In the genomic region with DNA sequence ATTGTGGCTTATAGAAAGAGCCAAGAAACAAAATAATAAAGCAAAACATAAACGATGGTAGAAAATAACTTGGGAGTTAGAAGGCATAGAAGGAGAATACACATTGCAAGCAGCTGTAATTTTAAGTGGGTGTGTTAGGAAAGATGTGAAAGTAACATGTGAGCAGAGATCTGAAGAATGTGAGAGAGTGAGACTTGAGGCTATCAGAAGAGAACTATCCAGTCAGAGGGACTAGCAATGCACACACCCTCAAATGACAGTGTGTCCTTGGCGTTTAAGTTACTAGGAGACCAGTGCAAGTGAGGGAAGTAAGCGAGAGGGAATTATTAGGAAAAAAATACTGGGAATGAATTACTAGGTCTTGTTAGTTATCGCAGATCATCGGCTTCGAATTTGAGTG, we compare ENCODE assay signal across 14 cellular contexts.
"Had no signal": no experiment of that assay in that cellular context is flagged by ENCODE, and none has a peak within 500 bp of the region (broad histone marks: within the 10 kb centered on the region; RNA-seq: fewer than 3 reads in every experiment).

No MANE protein-coding gene starts in this region.

- H3K36me3 ChIP-seq: esophagus squamous epithelium, left ventricle myocardium inferior, right lobe of liver, spleen, thoracic aorta, upper lobe of right lung had no signal

- H3K27me3 ChIP-seq: right lobe of liver, spleen, upper lobe of right lung had no signal

- H3K4me3 ChIP-seq: esophagus squamous epithelium, left ventricle myocardium inferior, psoas muscle, right lobe of liver, spleen, thoracic aorta, upper lobe of right lung had no signal

- ATAC-seq: psoas muscle; right lobe of liver; stimulated activated naive B cell treated with anti-CD40 and anti-IgM and Interleukin-4, amounts not matched to agents 10 μg/mL and 1 μg/mL and 100 μg/mL, for 72 hours; upper lobe of right lung had no signal

- H3K9me3 ChIP-seq: esophagus squamous epithelium, left ventricle myocardium inferior, psoas muscle, right lobe of liver, spleen, thoracic aorta, upper lobe of right lung had no signal

- DNase-seq: activated CD4-positive, alpha-beta T cell treated with anti-CD3 and anti-CD28 coated beads, Interleukin-2, amount 50 U/mL, for 4 hours; activated gamma-delta T cell; effector memory CD4-positive, alpha-beta T cell; esophagus squamous epithelium; foreskin melanocyte; left ventricle myocardium inferior; mammary epithelial cell; naive B cell; psoas muscle; right lobe of liver; spleen; stimulated activated naive B cell treated with anti-CD40 and anti-IgM and Interleukin-4, amounts not matched to agents 10 μg/mL and 1 μg/mL and 100 μg/mL, for 72 hours; upper lobe of right lung had no signal

- H3K4me1 ChIP-seq: esophagus squamous epithelium, left ventricle myocardium inferior, psoas muscle, right lobe of liver, spleen, upper lobe of right lung had no signal
